In the genomic region with DNA sequence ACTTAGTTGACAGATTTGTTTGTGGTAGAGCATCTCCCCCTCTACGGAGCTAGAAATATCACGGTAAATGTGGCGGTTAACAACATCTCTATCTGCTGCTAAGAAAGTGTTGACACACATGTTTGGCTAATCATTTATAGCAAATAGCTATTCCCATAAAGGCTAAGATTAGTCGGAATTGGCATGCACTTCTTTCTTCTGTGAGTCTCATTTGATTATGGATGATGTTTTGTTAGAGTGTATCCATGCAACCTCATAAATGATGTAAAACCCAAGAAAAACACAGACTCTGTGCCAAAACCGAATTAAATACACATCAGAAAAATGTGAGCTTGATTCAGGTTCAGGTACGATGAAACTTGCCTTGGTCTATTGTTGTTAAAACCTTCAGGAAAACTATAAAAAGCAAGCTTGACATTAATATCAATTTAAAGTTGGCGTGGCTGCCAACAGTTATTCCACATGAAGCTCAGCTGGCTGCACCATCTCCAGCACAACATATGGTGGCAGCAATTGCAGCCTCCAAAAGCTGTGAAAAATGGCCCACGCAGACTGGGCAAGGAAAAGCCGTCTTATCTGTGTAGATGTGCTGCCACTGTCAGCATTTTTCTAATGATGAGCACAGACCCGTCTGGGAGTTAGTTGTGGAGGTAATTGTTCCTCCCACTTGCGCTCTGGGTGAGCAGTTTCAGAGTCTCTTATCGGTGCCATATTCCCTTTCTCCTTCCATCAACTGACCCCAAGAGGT, we compare ENCODE assay signal across 31 cellular contexts. TPM values are rescaled to one million over a fixed set of nuclear protein-coding genes. Genes with fewer than 3 reads are reported as not detected.
A peak's percentile ranks its signal among the peaks of the same experiment; 100 is the strongest.
DNase-seq lines count a peak whose midpoint lies in the region; ATAC-seq, FAIRE-seq and TF ChIP-seq lines count a peak whose summit lies in the region.
"Had no signal": no experiment of that assay in that cellular context is flagged by ENCODE, and none has a peak within 500 bp of the region (broad histone marks: within the 10 kb centered on the region; RNA-seq: fewer than 3 reads in every experiment).

No MANE protein-coding gene starts in this region.

- POLR2A ChIA-PET in OCI-LY7 (lab: Charles Lee) = no interaction called here

- no peak for TF ChIP-seq CTCF in fibroblast of the aortic adventitia (IDR thresholded peaks at IDR 0.05; ENCODE audit: insufficient read depth, low read length)
- no peak for TF ChIP-seq CTCF in pancreas (IDR thresholded peaks at IDR 0.05)
- no peak for TF ChIP-seq CTCF in OCI-LY7 (conservative IDR thresholded peaks at IDR 0.05; ENCODE audit: low read length)

- no peak overlapping the region for H3K4me2 ChIP-seq in OCI-LY7 (ENCODE audit: low read length)

- 55% methylated on average over 12 of the region's 12 CpGs for WGBS in pancreas, 2 donors

- H3K9me3 ChIP-seq in pancreas (no peaks in the 10 kb centered on the region), OCI-LY7 (ENCODE audit: low read length) (no peaks in the 10 kb centered on the region)
- H3K9me3 ChIP-seq: esophagus squamous epithelium, SJSA1, thoracic aorta, vagina had no signal

- H2AFZ ChIP-seq in OCI-LY7 (ENCODE audit: low read length) = no peak overlapping the region

- H3K27me3 ChIP-seq in H7 (ENCODE audit: control insufficient read depth, insufficient read depth, low read length) (no peaks in the 10 kb centered on the region), pancreas (no peaks in the 10 kb centered on the region)
- H3K27me3 ChIP-seq: esophagus squamous epithelium, SJSA1, vagina had no signal

- no peaks in the 10 kb centered on the region for H3K79me2 ChIP-seq in OCI-LY7 (ENCODE audit: insufficient read depth, low read depth, low read length)

- peak; percentile 30 to 72 (median 38) for ATAC-seq in pancreas
- no peak for ATAC-seq in GM21515 (IDR thresholded peaks at IDR 0.05; ENCODE audit: unreplicated experiment)
- no peak for ATAC-seq in HG03175 (IDR thresholded peaks at IDR 0.05; ENCODE audit: unreplicated experiment)
- ATAC-seq: activated naive CD8-positive, alpha-beta T cell treated with anti-CD3 and anti-CD28 coated beads, Interleukin-2, amount 50 U/mL, for 24 hours; PC-3; T-cell had no signal

- CTCF ChIA-PET in OCI-LY7 (lab: Charles Lee; ENCODE audit: unreplicated experiment) = no interaction called here

- H3K9me2 ChIP-seq in OCI-LY7 (ENCODE audit: insufficient read depth, low read length) = no peaks in the 10 kb centered on the region

- no peak overlapping the region for H3K4me3 ChIP-seq in H7 (ENCODE audit: insufficient read depth, low read depth, low read length)
- H3K4me3 ChIP-seq in fibroblast of the aortic adventitia (ENCODE audit: low read depth, low read length) = no peak overlapping the region
- no peak overlapping the region for H3K4me3 ChIP-seq in pancreas
- no peak overlapping the region for H3K4me3 ChIP-seq in OCI-LY7 (ENCODE audit: low read depth, low read length, poor library complexity, severe bottlenecking)
- H3K4me3 ChIP-seq: esophagus squamous epithelium, SJSA1, thoracic aorta, vagina had no signal

- H3K36me3 ChIP-seq in H7 (replicated peaks; ENCODE audit: control insufficient read depth, insufficient read depth, low read length) (no peaks in the 10 kb centered on the region), pancreas (no peaks in the 10 kb centered on the region), OCI-LY7 (ENCODE audit: insufficient read depth, low read length) (no peaks in the 10 kb centered on the region)
- H3K36me3 ChIP-seq: esophagus squamous epithelium, SJSA1, thoracic aorta, vagina had no signal

- DNase-seq in H7 (peak; percentile 7), anterior cingulate cortex (lab: John Stamatoyannopoulos, UW) (peak in 36 of 58 donors; percentile 3 to 86 (median 36)), fibroblast of the aortic adventitia (ENCODE audit: low read depth) (peak; percentile 52), pancreas (no peak), T-helper 9 cell (no peak), OCI-LY7 (ENCODE audit: low spot score) (no peak)
- DNase-seq: activated CD4-positive, alpha-beta T cell treated with anti-CD3 and anti-CD28 coated beads for 4 hours; activated CD8-positive, alpha-beta memory T cell treated with anti-CD3 and anti-CD28 coated beads for 24 hours; activated gamma-delta T cell treated with Interleukin-2 at 50 U/mL for 16 hours; activated naive CD8-positive, alpha-beta T cell treated with anti-CD3 and anti-CD28 coated beads, Interleukin-2, amount 50 U/mL, for 24 hours; activated T-cell treated with anti-CD3 and anti-CD28 coated beads, Interleukin-2, amount 50 U/mL, for 1 hour; Calu3; esophagus squamous epithelium; kidney; mammary epithelial cell; NCI-H1092 treated with DMSO at 0.1 percent for 48 hours; NCI-H2029 treated with DMSO at 0.1 percent for 48 hours; NCI-H345; NCI-H82; PC-3; retina; stimulated activated CD4-positive, alpha-beta T cell treated with anti-CD3 and anti-CD28 coated beads, Interleukin-4, amount 100 ng/mL, for 1 hour; stimulated activated naive CD4-positive, alpha-beta T cell; T-cell had no signal

- H3K27ac ChIP-seq in pancreas (no peak overlapping the region), OCI-LY7 (ENCODE audit: low read depth, low read length, poor library complexity, severe bottlenecking) (no peak overlapping the region)
- H3K27ac ChIP-seq: esophagus squamous epithelium, SJSA1, thoracic aorta, vagina had no signal

- BruUV-seq in OCI-LY7 (replicated peaks; lab: Mats Ljungman, UMichigan) = no TSS peak

- H3K4me1 ChIP-seq in pancreas = no peaks in the 10 kb centered on the region
- no peaks in the 10 kb centered on the region for H3K4me1 ChIP-seq in OCI-LY7 (ENCODE audit: insufficient read depth, low read length, poor library complexity, severe bottlenecking)
- H3K4me1 ChIP-seq: esophagus squamous epithelium, SJSA1, vagina had no signal

- H4K20me1 ChIP-seq in OCI-LY7 (ENCODE audit: insufficient read depth, low read length) = no peaks in the 10 kb centered on the region

- intact Hi-C loops in pancreas (cut with DNase I) (no loop called here), OCI-LY7 (cut with micrococcal nuclease; ENCODE audit: unreplicated experiment) (no loop called here)

- FAIRE-seq in pancreas (lab: Jason Lieb, UNC) = no peak
- FAIRE-seq: bronchial epithelial cell, GM12891, kidney had no signal

RNA-seq across cellular contexts. Expression of a gene that starts 41.0 kb away (rescaled TPM):
- 20.3 and 29.4 TPM in 2 replicates for total RNA-seq in H7 (2014; rRNA removed; shearing (Covaris generic))
- total RNA-seq in fibroblast of the aortic adventitia (ENCODE audit: low replicate concordance) (28.9 and 34.6 TPM in 2 replicates), pancreas (10 to 100 TPM in 3 of 6 donors, 1 to 10 TPM in 3; 7.8 to 15.0 (median 11.1) TPM), OCI-LY7 (2022) (27.3 and 28.0 TPM in 2 replicates)
- 1 to 10 TPM; 4.0 to 7.5 TPM for polyA plus RNA-seq in pancreas
- total RNA-seq in OCI-LY7 (2014; rRNA removed; shearing (Covaris generic)) = 24.4 and 25.2 TPM in 2 replicates

Comparison
In these comparisons a context has a peak if more than half of its experiments do, and no peak if none do; other contexts are left out.
1. DNase-seq: peak in H7 (single experiment), anterior cingulate cortex (36 of 58) and fibroblast of the aortic adventitia (single experiment); none in pancreas (0 of 6), T-helper 9 cell (single experiment) and OCI-LY7 (single experiment).
2. ATAC-seq: peak in pancreas (4 of 4); none in GM21515 (single experiment) and HG03175 (single experiment).